In the genomic region with DNA sequence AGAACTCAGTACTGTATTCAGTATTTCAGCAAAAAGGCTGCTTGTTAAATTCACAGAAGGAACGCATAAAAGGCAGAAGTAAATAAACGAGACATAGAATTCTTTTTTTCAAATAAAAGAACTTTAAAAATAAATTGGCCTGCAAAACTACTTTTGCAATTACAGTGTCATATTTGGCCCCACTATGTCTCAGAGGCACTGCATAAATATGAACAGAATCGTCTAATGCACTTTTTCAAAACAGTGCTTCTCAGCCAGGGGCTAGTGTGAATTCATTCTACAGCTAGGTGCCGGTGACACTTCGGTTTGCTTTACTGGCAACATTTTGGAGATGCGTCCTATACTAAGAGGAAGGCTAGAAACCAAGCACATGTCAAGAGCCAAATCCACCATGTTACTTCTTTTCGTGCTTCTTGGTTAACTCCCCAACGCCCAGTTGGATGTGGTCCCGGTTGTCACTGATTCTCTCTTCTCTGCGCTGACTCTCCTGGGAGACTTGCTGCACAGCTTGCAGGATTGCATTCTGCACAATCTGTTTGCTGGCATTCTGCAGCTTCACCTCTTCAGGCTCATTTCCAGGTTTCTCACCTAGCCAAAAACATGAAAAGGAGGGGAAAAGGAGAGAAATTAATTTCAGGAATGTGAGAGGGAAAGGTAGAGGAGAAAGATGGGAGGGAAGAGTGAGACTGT, we compare ENCODE assay signal across 1 cellular context.
TF ChIP-seq lines count a peak whose summit lies in the region.

No MANE protein-coding gene starts in this region.

TF ChIP-seq in H1, 55 proteins besides CTCF, POLR2A, EP300 and RAD21 (continued from another document):
- TF ChIP-seq JUN (IDR thresholded peaks at IDR 0.05; ENCODE audit: low read depth, low read length) (no peak), EZH2 (IDR thresholded peaks at IDR 0.05; ENCODE audit: low read depth, low read length, severe bottlenecking) (no peak), POU5F1 (IDR thresholded peaks at IDR 0.05; ENCODE audit: low read depth, low read length) (no peak), BACH1 (IDR thresholded peaks at IDR 0.05; ENCODE audit: low read length) (no peak), ASH2L (IDR thresholded peaks at IDR 0.05; ENCODE audit: low read length) (no peak), SP1 (IDR thresholded peaks at IDR 0.05; ENCODE audit: low read depth, low read length) (no peak), BRCA1 (IDR thresholded peaks at IDR 0.05; ENCODE audit: low read depth, low read length) (no peak), CTBP2 (IDR thresholded peaks at IDR 0.05; ENCODE audit: borderline replicate concordance, insufficient read depth, insufficient read length, low read length) (no peak), RXRA (IDR thresholded peaks at IDR 0.05; ENCODE audit: insufficient read depth, low read depth, low read length) (no peak), TAF7 (optimal IDR thresholded peaks at IDR 0.05; ENCODE audit: borderline replicate concordance, low read depth, low read length) (no peak), SUZ12 (IDR thresholded peaks at IDR 0.05; ENCODE audit: low read length) (no peak), SP4 (IDR thresholded peaks at IDR 0.05; ENCODE audit: low read length) (no peak), CHD1 (IDR thresholded peaks at IDR 0.05; ENCODE audit: low read depth, low read length) (no peak), TBP (IDR thresholded peaks at IDR 0.05; ENCODE audit: low read depth, low read length) (no peak)
- TF ChIP-seq, protein P1, sequence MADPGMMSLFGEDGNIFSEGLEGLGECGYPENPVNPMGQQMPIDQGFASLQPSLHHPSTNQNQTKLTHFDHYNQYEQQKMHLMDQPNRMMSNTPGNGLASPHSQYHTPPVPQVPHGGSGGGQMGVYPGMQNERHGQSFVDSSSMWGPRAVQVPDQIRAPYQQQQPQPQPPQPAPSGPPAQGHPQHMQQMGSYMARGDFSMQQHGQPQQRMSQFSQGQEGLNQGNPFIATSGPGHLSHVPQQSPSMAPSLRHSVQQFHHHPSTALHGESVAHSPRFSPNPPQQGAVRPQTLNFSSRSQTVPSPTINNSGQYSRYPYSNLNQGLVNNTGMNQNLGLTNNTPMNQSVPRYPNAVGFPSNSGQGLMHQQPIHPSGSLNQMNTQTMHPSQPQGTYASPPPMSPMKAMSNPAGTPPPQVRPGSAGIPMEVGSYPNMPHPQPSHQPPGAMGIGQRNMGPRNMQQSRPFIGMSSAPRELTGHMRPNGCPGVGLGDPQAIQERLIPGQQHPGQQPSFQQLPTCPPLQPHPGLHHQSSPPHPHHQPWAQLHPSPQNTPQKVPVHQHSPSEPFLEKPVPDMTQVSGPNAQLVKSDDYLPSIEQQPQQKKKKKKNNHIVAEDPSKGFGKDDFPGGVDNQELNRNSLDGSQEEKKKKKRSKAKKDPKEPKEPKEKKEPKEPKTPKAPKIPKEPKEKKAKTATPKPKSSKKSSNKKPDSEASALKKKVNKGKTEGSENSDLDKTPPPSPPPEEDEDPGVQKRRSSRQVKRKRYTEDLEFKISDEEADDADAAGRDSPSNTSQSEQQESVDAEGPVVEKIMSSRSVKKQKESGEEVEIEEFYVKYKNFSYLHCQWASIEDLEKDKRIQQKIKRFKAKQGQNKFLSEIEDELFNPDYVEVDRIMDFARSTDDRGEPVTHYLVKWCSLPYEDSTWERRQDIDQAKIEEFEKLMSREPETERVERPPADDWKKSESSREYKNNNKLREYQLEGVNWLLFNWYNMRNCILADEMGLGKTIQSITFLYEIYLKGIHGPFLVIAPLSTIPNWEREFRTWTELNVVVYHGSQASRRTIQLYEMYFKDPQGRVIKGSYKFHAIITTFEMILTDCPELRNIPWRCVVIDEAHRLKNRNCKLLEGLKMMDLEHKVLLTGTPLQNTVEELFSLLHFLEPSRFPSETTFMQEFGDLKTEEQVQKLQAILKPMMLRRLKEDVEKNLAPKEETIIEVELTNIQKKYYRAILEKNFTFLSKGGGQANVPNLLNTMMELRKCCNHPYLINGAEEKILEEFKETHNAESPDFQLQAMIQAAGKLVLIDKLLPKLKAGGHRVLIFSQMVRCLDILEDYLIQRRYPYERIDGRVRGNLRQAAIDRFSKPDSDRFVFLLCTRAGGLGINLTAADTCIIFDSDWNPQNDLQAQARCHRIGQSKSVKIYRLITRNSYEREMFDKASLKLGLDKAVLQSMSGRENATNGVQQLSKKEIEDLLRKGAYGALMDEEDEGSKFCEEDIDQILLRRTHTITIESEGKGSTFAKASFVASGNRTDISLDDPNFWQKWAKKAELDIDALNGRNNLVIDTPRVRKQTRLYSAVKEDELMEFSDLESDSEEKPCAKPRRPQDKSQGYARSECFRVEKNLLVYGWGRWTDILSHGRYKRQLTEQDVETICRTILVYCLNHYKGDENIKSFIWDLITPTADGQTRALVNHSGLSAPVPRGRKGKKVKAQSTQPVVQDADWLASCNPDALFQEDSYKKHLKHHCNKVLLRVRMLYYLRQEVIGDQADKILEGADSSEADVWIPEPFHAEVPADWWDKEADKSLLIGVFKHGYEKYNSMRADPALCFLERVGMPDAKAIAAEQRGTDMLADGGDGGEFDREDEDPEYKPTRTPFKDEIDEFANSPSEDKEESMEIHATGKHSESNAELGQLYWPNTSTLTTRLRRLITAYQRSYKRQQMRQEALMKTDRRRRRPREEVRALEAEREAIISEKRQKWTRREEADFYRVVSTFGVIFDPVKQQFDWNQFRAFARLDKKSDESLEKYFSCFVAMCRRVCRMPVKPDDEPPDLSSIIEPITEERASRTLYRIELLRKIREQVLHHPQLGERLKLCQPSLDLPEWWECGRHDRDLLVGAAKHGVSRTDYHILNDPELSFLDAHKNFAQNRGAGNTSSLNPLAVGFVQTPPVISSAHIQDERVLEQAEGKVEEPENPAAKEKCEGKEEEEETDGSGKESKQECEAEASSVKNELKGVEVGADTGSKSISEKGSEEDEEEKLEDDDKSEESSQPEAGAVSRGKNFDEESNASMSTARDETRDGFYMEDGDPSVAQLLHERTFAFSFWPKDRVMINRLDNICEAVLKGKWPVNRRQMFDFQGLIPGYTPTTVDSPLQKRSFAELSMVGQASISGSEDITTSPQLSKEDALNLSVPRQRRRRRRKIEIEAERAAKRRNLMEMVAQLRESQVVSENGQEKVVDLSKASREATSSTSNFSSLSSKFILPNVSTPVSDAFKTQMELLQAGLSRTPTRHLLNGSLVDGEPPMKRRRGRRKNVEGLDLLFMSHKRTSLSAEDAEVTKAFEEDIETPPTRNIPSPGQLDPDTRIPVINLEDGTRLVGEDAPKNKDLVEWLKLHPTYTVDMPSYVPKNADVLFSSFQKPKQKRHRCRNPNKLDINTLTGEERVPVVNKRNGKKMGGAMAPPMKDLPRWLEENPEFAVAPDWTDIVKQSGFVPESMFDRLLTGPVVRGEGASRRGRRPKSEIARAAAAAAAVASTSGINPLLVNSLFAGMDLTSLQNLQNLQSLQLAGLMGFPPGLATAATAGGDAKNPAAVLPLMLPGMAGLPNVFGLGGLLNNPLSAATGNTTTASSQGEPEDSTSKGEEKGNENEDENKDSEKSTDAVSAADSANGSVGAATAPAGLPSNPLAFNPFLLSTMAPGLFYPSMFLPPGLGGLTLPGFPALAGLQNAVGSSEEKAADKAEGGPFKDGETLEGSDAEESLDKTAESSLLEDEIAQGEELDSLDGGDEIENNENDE (IDR thresholded peaks at IDR 0.05; ENCODE audit: insufficient replicate concordance, low read length) = no peak
- TF ChIP-seq, protein P2, sequence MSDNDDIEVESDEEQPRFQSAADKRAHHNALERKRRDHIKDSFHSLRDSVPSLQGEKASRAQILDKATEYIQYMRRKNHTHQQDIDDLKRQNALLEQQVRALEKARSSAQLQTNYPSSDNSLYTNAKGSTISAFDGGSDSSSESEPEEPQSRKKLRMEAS (IDR thresholded peaks at IDR 0.05) = no peak
TF ChIP-seq in H1: peak in this region for 0.
